8 cellular contexts compared by ENCODE assay signal in the genomic region with DNA sequence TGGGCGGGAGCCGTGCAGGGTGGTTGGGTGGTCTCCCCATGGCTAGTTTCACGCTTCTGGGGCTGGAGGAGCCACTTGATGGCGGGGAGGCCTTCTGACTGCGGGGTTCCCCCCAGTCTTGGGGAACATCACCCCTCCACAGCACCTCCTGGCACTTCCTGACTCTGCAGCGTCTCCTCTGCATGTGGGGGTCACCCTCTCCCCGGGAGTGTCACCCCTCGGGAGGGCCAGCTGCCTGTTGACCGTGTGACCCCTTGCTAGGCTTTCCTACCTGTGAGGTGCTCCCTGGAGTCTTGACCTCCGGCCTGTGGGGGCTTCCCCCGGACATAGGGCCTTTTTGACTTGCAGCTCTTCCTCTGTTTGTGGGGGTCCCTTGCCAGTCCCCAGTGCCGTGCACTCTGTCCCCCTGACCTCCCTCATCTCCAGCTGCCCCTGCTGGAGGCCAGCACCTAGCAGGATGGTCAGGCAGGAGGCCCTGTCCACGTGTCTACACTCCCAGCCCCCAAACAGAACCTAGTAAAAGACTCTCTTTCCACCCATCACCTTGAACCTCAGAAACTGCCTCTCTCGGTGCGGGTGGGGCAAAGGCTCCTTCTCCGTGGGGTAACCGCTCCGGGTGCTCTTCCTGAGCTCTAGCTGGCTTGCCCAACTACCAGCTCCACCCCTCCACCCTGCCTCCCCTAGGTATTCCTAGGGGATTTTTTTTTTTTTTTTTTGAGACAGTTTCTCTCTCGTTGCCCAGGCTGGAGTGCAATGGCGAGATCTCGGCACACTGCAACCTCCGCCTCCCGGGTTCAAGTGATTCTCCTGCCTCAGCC. TPM values are rescaled to one million over a fixed set of nuclear protein-coding genes. Genes with fewer than 3 reads are reported as not detected.
DNase-seq lines count a peak whose midpoint lies in the region; ATAC-seq and TF ChIP-seq lines count a peak whose summit lies in the region.

No MANE protein-coding gene starts in this region.

- DNase-seq in activated T-cell treated with anti-CD3 and anti-CD28 coated beads, Interleukin-2, amount 50 U/mL, for 72 hours, result no peak
- no peak for DNase-seq in activated T-cell treated with anti-CD3 and anti-CD28 coated beads for 4 hours
- DNase-seq in RWPE1 (ENCODE audit: low spot score), result peak; percentile 12
- no peak for DNase-seq in fibroblast of the aortic adventitia (ENCODE audit: low read depth)
- no peak for DNase-seq in sigmoid colon
- no peak for DNase-seq in MV-4-11 (lab: John Stamatoyannopoulos, UW)
- no peak for DNase-seq in activated CD8-positive, alpha-beta memory T cell treated with anti-CD3 and anti-CD28 coated beads, Interleukin-2, amount 50 U/mL, for 48 hours

- peaks cover 0 to 19% (median 15%) of the 10 kb centered on the region in 4 donors for H3K4me1 ChIP-seq in sigmoid colon

- no peak overlapping the region for H3K27ac Mint-ChIP-seq in activated T-cell treated with anti-CD3 and anti-CD28 coated beads, Interleukin-2, amount 50 U/mL, for 72 hours

- H3K4me3 ChIP-seq in fibroblast of the aortic adventitia (ENCODE audit: low read depth, low read length) (peak overlapping the region; percentile 92), sigmoid colon (peak overlapping the region; percentile 66 to 97 (median 78))

- H3K36me3 ChIP-seq in sigmoid colon, result no peaks in the 10 kb centered on the region

- H3K4me1 Mint-ChIP-seq in activated T-cell treated with anti-CD3 and anti-CD28 coated beads, Interleukin-2, amount 50 U/mL, for 72 hours (ENCODE audit: low read depth), result peaks cover 30% of the 10 kb centered on the region

- H3K36me3 Mint-ChIP-seq in activated T-cell treated with anti-CD3 and anti-CD28 coated beads, Interleukin-2, amount 50 U/mL, for 72 hours (ENCODE audit: insufficient read depth in 2 of 2), result peaks cover 1 to 10% of the 10 kb centered on the region in 2 donors

- no peak for TF ChIP-seq POLR2A in sigmoid colon (IDR thresholded peaks at IDR 0.05)

- no peak for TF ChIP-seq EP300 in sigmoid colon (IDR thresholded peaks at IDR 0.05)

- TF ChIP-seq CTCF in RWPE1 (conservative IDR thresholded peaks at IDR 0.05; ENCODE audit: low read depth) (no peak), fibroblast of the aortic adventitia (IDR thresholded peaks at IDR 0.05; ENCODE audit: insufficient read depth, low read length) (no peak), sigmoid colon (IDR thresholded peaks at IDR 0.05) (no peak)

- 33 to 44% methylated on average over 23 of the region's 23 CpGs for WGBS in sigmoid colon, 2 donors

- H3K4me3 Mint-ChIP-seq in activated T-cell treated with anti-CD3 and anti-CD28 coated beads, Interleukin-2, amount 50 U/mL, for 72 hours, result peak overlapping the region; percentile 77 to 89

- H3K9me3 Mint-ChIP-seq in activated T-cell treated with anti-CD3 and anti-CD28 coated beads, Interleukin-2, amount 50 U/mL, for 72 hours, result no peaks in the 10 kb centered on the region

- POLR2A ChIA-PET in RWPE1 (lab: Yijun Ruan, JAX; ENCODE audit: low non-redundant PET), result interaction anchor here (0.6 kb wide), 1 partner anchor 109 kb away, joined by 4 read pairs; no protein-coding TSS in a partner anchor

- peaks cover 15% of the 10 kb centered on the region for H3K27me3 Mint-ChIP-seq in activated T-cell treated with anti-CD3 and anti-CD28 coated beads, Interleukin-2, amount 50 U/mL, for 72 hours (ENCODE audit: low read depth)

- intact Hi-C loops in sigmoid colon (cut with DNase I), result loop anchor here (1.0 to 2.0 kb wide), 2 partner anchors 17 to 73 kb away; partner anchors contain the start of gene BRI3BP

- ATAC-seq in activated T-cell treated with anti-CD3 and anti-CD28 coated beads, Interleukin-2, amount 50 U/mL, for 72 hours (replicated peaks in 1 of 2), result no peak
- no peak for ATAC-seq in GM21447 (IDR thresholded peaks at IDR 0.05; ENCODE audit: unreplicated experiment)

- H3K9me3 ChIP-seq in sigmoid colon, result no peaks in the 10 kb centered on the region

- CTCF ChIA-PET in RWPE1 (lab: Yijun Ruan, JAX), result no interaction called here

- no peaks in the 10 kb centered on the region for H3K27me3 ChIP-seq in sigmoid colon

- H3K27ac ChIP-seq in RWPE1 (peak overlapping the region; percentile 75), sigmoid colon (peak overlapping the region; percentile 75 to 84 (median 78))

RNA-seq across cellular contexts. Expression of gene AACS, which starts 0.7 kb away (rescaled TPM):
- 10 to 100 TPM; 20.7 to 27.0 TPM for total RNA-seq in activated T-cell treated with anti-CD3 and anti-CD28 coated beads, Interleukin-2, amount 50 U/mL, for 72 hours
- total RNA-seq in fibroblast of the aortic adventitia (ENCODE audit: low replicate concordance) (12.0 and 25.1 TPM in 2 replicates), sigmoid colon (10 to 100 TPM in 2 of 4 donors, 1 to 10 TPM in 2; 8.1 to 12.7 (median 10.1) TPM)
- polyA plus RNA-seq in sigmoid colon, result 10 to 100 TPM; 19.2 to 38.0 (median 34.9) TPM
